In genomic region chr9:123749580-123750202, GRCh38 we compare ENCODE assay signal across 9 cellular contexts.
DNase-seq lines count a peak whose midpoint lies in the region; ATAC-seq and TF ChIP-seq lines count a peak whose summit lies in the region.
"Had no signal": no experiment of that assay in that cellular context is flagged by ENCODE, and none has a peak within 500 bp of the region (broad histone marks: within the 10 kb centered on the region; RNA-seq: fewer than 3 reads in every experiment).

No MANE protein-coding gene starts in this region.

- ATAC-seq in GM19395 (IDR thresholded peaks at IDR 0.05; ENCODE audit: unreplicated experiment) (peak; percentile 84), IMR-90 (ENCODE audit: low read depth) (no peak)

- H2AK9ac ChIP-seq in IMR-90 (replicated peaks; ENCODE audit: low read depth, low read length, poor library complexity), result no peak overlapping the region

- H3K4me3 ChIP-seq in BLaER1 treated with 17β-estradiol and CSF1 and Interleukin-3, amounts not matched to agents 10 nM and 100 nM, result no peak overlapping the region
- H3K4me3 ChIP-seq in IMR-90 (ENCODE audit: insufficient read depth, low read depth, low read length) (no peak overlapping the region), epithelial cell of esophagus (ENCODE audit: low read length) (no peak overlapping the region), dorsolateral prefrontal cortex (no peak overlapping the region), spleen (no peak overlapping the region)

- no peaks in the 10 kb centered on the region for H3K27me3 ChIP-seq in BLaER1 treated with 17β-estradiol and CSF1 and Interleukin-3, amounts not matched to agents 10 nM and 100 nM
- H3K27me3 ChIP-seq in IMR-90 (ENCODE audit: control insufficient read depth, insufficient read depth, low read length), result no peaks in the 10 kb centered on the region
- no peaks in the 10 kb centered on the region for H3K27me3 ChIP-seq in dorsolateral prefrontal cortex
- H3K27me3 ChIP-seq in spleen (replicated peaks in 1 of 7), result no peaks in the 10 kb centered on the region

- dilution Hi-C loops in IMR-90 (cut with HindIII; ENCODE audit: low sequenced_read_pairs, unreplicated experiment), result no loop called here

- H4K8ac ChIP-seq in IMR-90 (ENCODE audit: low read depth in 2 of 2, low read length in 2 of 2), result no peak overlapping the region

- H3K4me1 ChIP-seq in BLaER1 treated with 17β-estradiol and CSF1 and Interleukin-3, amounts not matched to agents 10 nM and 100 nM, result peaks cover 12 to 36% (median 17%) of the 10 kb centered on the region in 10 experiments
- no peaks in the 10 kb centered on the region for H3K4me1 ChIP-seq in IMR-90 (ENCODE audit: control insufficient read depth, insufficient read depth, low read length)
- peaks cover 0 to 44% (median 22%) of the 10 kb centered on the region in 6 donors for H3K4me1 ChIP-seq in spleen

- H2AK5ac ChIP-seq in IMR-90 (ENCODE audit: low read depth, low read length), result no peak overlapping the region

- H2BK5ac ChIP-seq in IMR-90 (ENCODE audit: low read depth, low read length, poor library complexity, severe bottlenecking), result no peak overlapping the region

- no peak overlapping the region for H3K14ac ChIP-seq in IMR-90 (replicated peaks; ENCODE audit: low read depth, low read length)

- no peak overlapping the region for H2BK120ac ChIP-seq in IMR-90 (ENCODE audit: low read depth, low read length)

- CTCF ChIA-PET in IMR-90 (lab: Yijun Ruan, JAX), result interaction anchor here (0.6 kb wide), 1 partner anchor 13 kb away, joined by 4 read pairs; no protein-coding TSS in a partner anchor

- POLR2A ChIA-PET in IMR-90 (lab: Charles Lee; ENCODE audit: unreplicated experiment), result no interaction called here

- H2BK15ac ChIP-seq in IMR-90 (ENCODE audit: low read depth, low read length), result no peak overlapping the region

- peak overlapping the region; percentile 35 for H2AFZ ChIP-seq in IMR-90 (replicated peaks; ENCODE audit: low read length, poor library complexity)

- peaks cover 6 to 65% (median 30%) of the 10 kb centered on the region in 11 experiments; a peak in 18 of 22 replicates for H3K36me3 ChIP-seq in BLaER1 treated with 17β-estradiol and CSF1 and Interleukin-3, amounts not matched to agents 10 nM and 100 nM
- H3K36me3 ChIP-seq in IMR-90 (ENCODE audit: control insufficient read depth, insufficient read depth, low read length) (no peaks in the 10 kb centered on the region), spleen (no peaks in the 10 kb centered on the region)

- peak overlapping the region; percentile 38 to 79 (median 62) for H3K4me2 ChIP-seq in BLaER1 treated with 17β-estradiol and CSF1 and Interleukin-3, amounts not matched to agents 10 nM and 100 nM
- H3K4me2 ChIP-seq in IMR-90 (ENCODE audit: low read depth, low read length), result no peak overlapping the region

- peak overlapping the region in 2 of 11 experiments; percentile 1 to 24; a peak in 1 of 22 replicates for H3K9ac ChIP-seq in BLaER1 treated with 17β-estradiol and CSF1 and Interleukin-3, amounts not matched to agents 10 nM and 100 nM
- H3K9ac ChIP-seq in IMR-90 (ENCODE audit: low read depth, low read length), result no peak overlapping the region

- peak; percentile 20 for DNase-seq in IMR-90
- DNase-seq in epithelial cell of esophagus (ENCODE audit: low read depth), result peak; percentile 30
- no peak for DNase-seq in dorsolateral prefrontal cortex
- DNase-seq in NCI-H1417 treated with DMSO at 0.1 percent for 48 hours (lab: John Stamatoyannopoulos, UW), result no peak
- no peak for DNase-seq in NCI-H1092 treated with DMSO at 0.1 percent for 48 hours (lab: John Stamatoyannopoulos, UW)
- no peak for DNase-seq in spleen
- DNase-seq: DMS79 treated with DMSO at 0.1 percent for 48 hours had no signal

- TF ChIP-seq CTCF in IMR-90 (conservative IDR thresholded peaks at IDR 0.05; ENCODE audit: low read depth, low read length), result no peak
- TF ChIP-seq CTCF in epithelial cell of esophagus (IDR thresholded peaks at IDR 0.05; ENCODE audit: insufficient read depth, low read depth, low read length, missing control alignments), result no peak
- no peak for TF ChIP-seq CTCF in dorsolateral prefrontal cortex (IDR thresholded peaks at IDR 0.05 in 54 of 56, conservative IDR thresholded peaks at IDR 0.05 in 2 of 56; ENCODE audit: low read depth in 1 of 56, partially characterized antibody in 56 of 56)
- no peak for TF ChIP-seq CTCF in spleen (IDR thresholded peaks at IDR 0.05 in 8 of 11, conservative IDR thresholded peaks at IDR 0.05 in 3 of 11)

- H3K23ac ChIP-seq in IMR-90 (ENCODE audit: low read depth, low read length), result no peak overlapping the region

- WGBS in IMR-90 (ENCODE audit: extremely low coverage in 2 of 2, insufficient read length in 1 of 2), 2 experiments, result no CpG with 5 or more reads among the region's 4 CpGs
- 67 to 68% (median 68%) methylated on average over 4 of the region's 4 CpGs for WGBS in spleen, 5 donors

- no peak for TF ChIP-seq POLR2A in IMR-90 (IDR thresholded peaks at IDR 0.05; ENCODE audit: low read depth, low read length)
- no peak for TF ChIP-seq POLR2A in spleen (IDR thresholded peaks at IDR 0.05)

- H3K27ac ChIP-seq in BLaER1 treated with 17β-estradiol and CSF1 and Interleukin-3, amounts not matched to agents 10 nM and 100 nM, result peak overlapping the region in 2 of 11 experiments; percentile 36 to 39; a peak in 3 of 22 replicates
- H3K27ac ChIP-seq in IMR-90 (ENCODE audit: insufficient read depth, low read length), result no peak overlapping the region
- peak overlapping the region in 10 of 59 donors; percentile 6 to 62 (median 24) for H3K27ac ChIP-seq in dorsolateral prefrontal cortex
- peak overlapping the region in 4 of 8 donors; percentile 54 to 64 (median 56) for H3K27ac ChIP-seq in spleen

- BruUV-seq in IMR-90 (replicated peaks; lab: Mats Ljungman, UMichigan), result no TSS peak

- no peak overlapping the region for H4K91ac ChIP-seq in IMR-90 (ENCODE audit: insufficient read depth, low read depth, low read length)

- 0 out of 22 replicates have a peak, but pooled peaks cover 0 to 4% (median 0%) of the 10 kb centered on the region in 11 experiments for H3K9me3 ChIP-seq in BLaER1 treated with 17β-estradiol and CSF1 and Interleukin-3, amounts not matched to agents 10 nM and 100 nM (replicated peaks in 1 of 11)
- H3K9me3 ChIP-seq in IMR-90 (ENCODE audit: control insufficient read depth, insufficient read depth, low read length), result no peaks in the 10 kb centered on the region
- no peaks in the 10 kb centered on the region for H3K9me3 ChIP-seq in spleen

- in situ Hi-C loops in IMR-90 (cut with MboI; ENCODE audit: low sequenced_read_pairs), result no loop called here

- H4K20me1 ChIP-seq in BLaER1 treated with 17β-estradiol and CSF1 and Interleukin-3, amounts not matched to agents 10 nM and 100 nM, result peaks cover 0 to 95% (median 22%) of the 10 kb centered on the region in 11 experiments; a peak in 13 of 22 replicates
- no peaks in the 10 kb centered on the region for H4K20me1 ChIP-seq in IMR-90 (ENCODE audit: insufficient read depth, low read length)

- no peak overlapping the region for H4K5ac ChIP-seq in IMR-90 (ENCODE audit: low read depth, low read length)

- no peaks in the 10 kb centered on the region; a peak in 1 of 4 replicates for H3K79me1 ChIP-seq in IMR-90 (ENCODE audit: low read depth in 1 of 2, low read length in 2 of 2)

- no peak overlapping the region for H2BK20ac ChIP-seq in IMR-90 (ENCODE audit: low read depth, low read length)

- H3K4ac ChIP-seq in IMR-90 (ENCODE audit: low read depth, low read length), result no peak overlapping the region

- no peak for TF ChIP-seq RAD21 in IMR-90 (IDR thresholded peaks at IDR 0.05; ENCODE audit: low read length)

- no peak overlapping the region for H3K18ac ChIP-seq in IMR-90 (ENCODE audit: low read depth, low read length)

- H3K56ac ChIP-seq in IMR-90 (ENCODE audit: extremely low read depth, insufficient read depth, low read length), result no peak overlapping the region

- peaks cover 7% of the 10 kb centered on the region; the same call in 1 of the 2 replicates for H3K9me1 ChIP-seq in IMR-90 (ENCODE audit: insufficient read depth, low read length)

- intact Hi-C loops in IMR-90 (cut with micrococcal nuclease) (no loop called here), dorsolateral prefrontal cortex (cut with DNase I) (loop anchor here in 1 of 2 donors (10.0 kb wide), 1 partner anchor 115 kb away; no protein-coding TSS in a partner anchor), spleen (cut with DNase I; ENCODE audit: low total_unique reads) (no loop called here)

TF ChIP-seq in IMR-90, 13 proteins besides CTCF, POLR2A, EP300 and RAD21:
- TF ChIP-seq FOS (IDR thresholded peaks at IDR 0.05; ENCODE audit: low read depth, low read length) (no peak), CEBPB (IDR thresholded peaks at IDR 0.05; ENCODE audit: low read depth, low read length) (no peak), RFX5 (IDR thresholded peaks at IDR 0.05; ENCODE audit: low read depth, low read length) (no peak), MAFK (IDR thresholded peaks at IDR 0.05; ENCODE audit: low read depth, low read length) (no peak), SMC3 (IDR thresholded peaks at IDR 0.05; ENCODE audit: low read depth, low read length) (no peak)

Comparison
In these comparisons a context has a peak if more than half of its experiments do, and no peak if none do; other contexts are left out.
1. DNase-seq: peak in IMR-90 (single experiment) and epithelial cell of esophagus (single experiment); none in dorsolateral prefrontal cortex (0 of 10), NCI-H1417 treated with DMSO at 0.1 percent for 48 hours (single experiment), NCI-H1092 treated with DMSO at 0.1 percent for 48 hours (single experiment) and spleen (single experiment).